1 cellular context compared by ENCODE assay signal in genomic region chr3:43286115-43286885, GRCh38.
TF ChIP-seq lines count a peak whose summit lies in the region.

A gene with protein sequence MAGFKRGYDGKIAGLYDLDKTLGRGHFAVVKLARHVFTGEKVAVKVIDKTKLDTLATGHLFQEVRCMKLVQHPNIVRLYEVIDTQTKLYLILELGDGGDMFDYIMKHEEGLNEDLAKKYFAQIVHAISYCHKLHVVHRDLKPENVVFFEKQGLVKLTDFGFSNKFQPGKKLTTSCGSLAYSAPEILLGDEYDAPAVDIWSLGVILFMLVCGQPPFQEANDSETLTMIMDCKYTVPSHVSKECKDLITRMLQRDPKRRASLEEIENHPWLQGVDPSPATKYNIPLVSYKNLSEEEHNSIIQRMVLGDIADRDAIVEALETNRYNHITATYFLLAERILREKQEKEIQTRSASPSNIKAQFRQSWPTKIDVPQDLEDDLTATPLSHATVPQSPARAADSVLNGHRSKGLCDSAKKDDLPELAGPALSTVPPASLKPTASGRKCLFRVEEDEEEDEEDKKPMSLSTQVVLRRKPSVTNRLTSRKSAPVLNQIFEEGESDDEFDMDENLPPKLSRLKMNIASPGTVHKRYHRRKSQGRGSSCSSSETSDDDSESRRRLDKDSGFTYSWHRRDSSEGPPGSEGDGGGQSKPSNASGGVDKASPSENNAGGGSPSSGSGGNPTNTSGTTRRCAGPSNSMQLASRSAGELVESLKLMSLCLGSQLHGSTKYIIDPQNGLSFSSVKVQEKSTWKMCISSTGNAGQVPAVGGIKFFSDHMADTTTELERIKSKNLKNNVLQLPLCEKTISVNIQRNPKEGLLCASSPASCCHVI (plus strand): TSS chr3:43286540. CDS start chr3:43303204, 16,664 bp downstream.

TF ChIP-seq in HepG2, 621 proteins besides CTCF, POLR2A, EP300 and RAD21 (continued from another document and continues in another):
- TF ChIP-seq FOXP4 (CRISPR knock-in tag; IDR thresholded peaks at IDR 0.05) (no peak), MAF1 (CRISPR knock-in tag; IDR thresholded peaks at IDR 0.05; ENCODE audit: borderline replicate concordance) (no peak), SP1 (IDR thresholded peaks at IDR 0.05) (no peak), SP1 (CRISPR knock-in tag; IDR thresholded peaks at IDR 0.05) (peak; percentile 81), MATR3 (CRISPR knock-in tag; IDR thresholded peaks at IDR 0.05) (no peak), YEATS4 (CRISPR knock-in tag; IDR thresholded peaks at IDR 0.05; ENCODE audit: borderline replicate concordance) (no peak), CCDC6 (CRISPR knock-in tag; IDR thresholded peaks at IDR 0.05) (peak; percentile 66; the same call in 1 of the 2 replicates), MAX (IDR thresholded peaks at IDR 0.05) (peak; percentile 59), ZBTB33 (CRISPR knock-in tag; IDR thresholded peaks at IDR 0.05) (no peak), HOXA9 (CRISPR knock-in tag; IDR thresholded peaks at IDR 0.05; ENCODE audit: borderline replicate concordance) (no peak), ZNF275 (CRISPR knock-in tag; IDR thresholded peaks at IDR 0.05; ENCODE audit: borderline replicate concordance) (no peak), ZNF598 (CRISPR knock-in tag; IDR thresholded peaks at IDR 0.05; ENCODE audit: borderline replicate concordance) (no peak), ISL2 (CRISPR knock-in tag; IDR thresholded peaks at IDR 0.05) (no peak), TP53 (CRISPR knock-in tag; conservative IDR thresholded peaks at IDR 0.05) (no peak), ZNF24 (IDR thresholded peaks at IDR 0.05) (no peak), PHF21A (CRISPR knock-in tag; IDR thresholded peaks at IDR 0.05) (no peak), REST (IDR thresholded peaks at IDR 0.05; ENCODE audit: borderline replicate concordance in 1 of 2, low read depth in 1 of 2, low read length in 2 of 2) (no peak), FOSL1 (CRISPR knock-in tag; IDR thresholded peaks at IDR 0.05; ENCODE audit: borderline replicate concordance) (no peak), EED (CRISPR knock-in tag; IDR thresholded peaks at IDR 0.05) (no peak), KLF13 (CRISPR knock-in tag; IDR thresholded peaks at IDR 0.05) (no peak), ZNF496 (CRISPR knock-in tag; IDR thresholded peaks at IDR 0.05; ENCODE audit: insufficient replicate concordance) (no peak), MEIS2 (CRISPR knock-in tag; IDR thresholded peaks at IDR 0.05) (0 out of 2 replicates have a peak, but pooled peaks have one; percentile 17), NCOA1 (CRISPR knock-in tag; IDR thresholded peaks at IDR 0.05) (no peak), SRSF9 (IDR thresholded peaks at IDR 0.05; ENCODE audit: borderline replicate concordance, insufficient read depth, low read depth, low read length, poor library complexity, severe bottlenecking) (no peak), TARDBP (CRISPR knock-in tag; IDR thresholded peaks at IDR 0.05) (no peak), RBFOX2 (IDR thresholded peaks at IDR 0.05; ENCODE audit: low read depth, low read length) (peak; percentile 88), HMGA1 (CRISPR knock-in tag; conservative IDR thresholded peaks at IDR 0.05) (no peak), ZFX (CRISPR knock-in tag; IDR thresholded peaks at IDR 0.05; ENCODE audit: low read depth) (peak; percentile 67; the same call in 1 of the 2 replicates), ZNF780A (CRISPR knock-in tag; IDR thresholded peaks at IDR 0.05) (no peak), ZNF354B (CRISPR knock-in tag; IDR thresholded peaks at IDR 0.05) (no peak), ZSCAN21 (CRISPR knock-in tag; IDR thresholded peaks at IDR 0.05; ENCODE audit: borderline replicate concordance) (no peak), STAG1 (CRISPR knock-in tag; IDR thresholded peaks at IDR 0.05) (peak; percentile 12; the same call in 1 of the 2 replicates), SAP130 (CRISPR knock-in tag; IDR thresholded peaks at IDR 0.05; ENCODE audit: low read depth) (peak; percentile 72), ZNF563 (CRISPR knock-in tag; IDR thresholded peaks at IDR 0.05) (0 out of 2 replicates have a peak, but pooled peaks have one; percentile 36), YEATS2 (CRISPR knock-in tag; IDR thresholded peaks at IDR 0.05; ENCODE audit: borderline replicate concordance) (no peak)
- TF ChIP-seq, protein P1, sequence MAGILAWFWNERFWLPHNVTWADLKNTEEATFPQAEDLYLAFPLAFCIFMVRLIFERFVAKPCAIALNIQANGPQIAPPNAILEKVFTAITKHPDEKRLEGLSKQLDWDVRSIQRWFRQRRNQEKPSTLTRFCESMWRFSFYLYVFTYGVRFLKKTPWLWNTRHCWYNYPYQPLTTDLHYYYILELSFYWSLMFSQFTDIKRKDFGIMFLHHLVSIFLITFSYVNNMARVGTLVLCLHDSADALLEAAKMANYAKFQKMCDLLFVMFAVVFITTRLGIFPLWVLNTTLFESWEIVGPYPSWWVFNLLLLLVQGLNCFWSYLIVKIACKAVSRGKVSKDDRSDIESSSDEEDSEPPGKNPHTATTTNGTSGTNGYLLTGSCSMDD (CRISPR knock-in tag; IDR thresholded peaks at IDR 0.05) = no peak
- TF ChIP-seq, protein P2, sequence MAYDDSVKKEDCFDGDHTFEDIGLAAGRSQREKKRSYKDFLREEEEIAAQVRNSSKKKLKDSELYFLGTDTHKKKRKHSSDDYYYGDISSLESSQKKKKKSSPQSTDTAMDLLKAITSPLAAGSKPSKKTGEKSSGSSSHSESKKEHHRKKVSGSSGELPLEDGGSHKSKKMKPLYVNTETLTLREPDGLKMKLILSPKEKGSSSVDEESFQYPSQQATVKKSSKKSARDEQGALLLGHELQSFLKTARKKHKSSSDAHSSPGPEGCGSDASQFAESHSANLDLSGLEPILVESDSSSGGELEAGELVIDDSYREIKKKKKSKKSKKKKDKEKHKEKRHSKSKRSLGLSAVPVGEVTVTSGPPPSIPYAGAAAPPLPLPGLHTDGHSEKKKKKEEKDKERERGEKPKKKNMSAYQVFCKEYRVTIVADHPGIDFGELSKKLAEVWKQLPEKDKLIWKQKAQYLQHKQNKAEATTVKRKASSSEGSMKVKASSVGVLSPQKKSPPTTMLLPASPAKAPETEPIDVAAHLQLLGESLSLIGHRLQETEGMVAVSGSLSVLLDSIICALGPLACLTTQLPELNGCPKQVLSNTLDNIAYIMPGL (CRISPR knock-in tag; IDR thresholded peaks at IDR 0.05; ENCODE audit: borderline replicate concordance in 1 of 2, low read depth in 1 of 2) = peak in 1 of 2 experiments; percentile 13; a peak in 2 of 4 replicates
- TF ChIP-seq, protein P3, sequence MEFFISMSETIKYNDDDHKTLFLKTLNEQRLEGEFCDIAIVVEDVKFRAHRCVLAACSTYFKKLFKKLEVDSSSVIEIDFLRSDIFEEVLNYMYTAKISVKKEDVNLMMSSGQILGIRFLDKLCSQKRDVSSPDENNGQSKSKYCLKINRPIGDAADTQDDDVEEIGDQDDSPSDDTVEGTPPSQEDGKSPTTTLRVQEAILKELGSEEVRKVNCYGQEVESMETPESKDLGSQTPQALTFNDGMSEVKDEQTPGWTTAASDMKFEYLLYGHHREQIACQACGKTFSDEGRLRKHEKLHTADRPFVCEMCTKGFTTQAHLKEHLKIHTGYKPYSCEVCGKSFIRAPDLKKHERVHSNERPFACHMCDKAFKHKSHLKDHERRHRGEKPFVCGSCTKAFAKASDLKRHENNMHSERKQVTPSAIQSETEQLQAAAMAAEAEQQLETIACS (CRISPR knock-in tag; IDR thresholded peaks at IDR 0.05) = peak; percentile 46; the same call in 1 of the 2 replicates
- TF ChIP-seq, protein P4, sequence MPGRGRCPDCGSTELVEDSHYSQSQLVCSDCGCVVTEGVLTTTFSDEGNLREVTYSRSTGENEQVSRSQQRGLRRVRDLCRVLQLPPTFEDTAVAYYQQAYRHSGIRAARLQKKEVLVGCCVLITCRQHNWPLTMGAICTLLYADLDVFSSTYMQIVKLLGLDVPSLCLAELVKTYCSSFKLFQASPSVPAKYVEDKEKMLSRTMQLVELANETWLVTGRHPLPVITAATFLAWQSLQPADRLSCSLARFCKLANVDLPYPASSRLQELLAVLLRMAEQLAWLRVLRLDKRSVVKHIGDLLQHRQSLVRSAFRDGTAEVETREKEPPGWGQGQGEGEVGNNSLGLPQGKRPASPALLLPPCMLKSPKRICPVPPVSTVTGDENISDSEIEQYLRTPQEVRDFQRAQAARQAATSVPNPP (CRISPR knock-in tag; IDR thresholded peaks at IDR 0.05) = no peak
- TF ChIP-seq, protein P5, sequence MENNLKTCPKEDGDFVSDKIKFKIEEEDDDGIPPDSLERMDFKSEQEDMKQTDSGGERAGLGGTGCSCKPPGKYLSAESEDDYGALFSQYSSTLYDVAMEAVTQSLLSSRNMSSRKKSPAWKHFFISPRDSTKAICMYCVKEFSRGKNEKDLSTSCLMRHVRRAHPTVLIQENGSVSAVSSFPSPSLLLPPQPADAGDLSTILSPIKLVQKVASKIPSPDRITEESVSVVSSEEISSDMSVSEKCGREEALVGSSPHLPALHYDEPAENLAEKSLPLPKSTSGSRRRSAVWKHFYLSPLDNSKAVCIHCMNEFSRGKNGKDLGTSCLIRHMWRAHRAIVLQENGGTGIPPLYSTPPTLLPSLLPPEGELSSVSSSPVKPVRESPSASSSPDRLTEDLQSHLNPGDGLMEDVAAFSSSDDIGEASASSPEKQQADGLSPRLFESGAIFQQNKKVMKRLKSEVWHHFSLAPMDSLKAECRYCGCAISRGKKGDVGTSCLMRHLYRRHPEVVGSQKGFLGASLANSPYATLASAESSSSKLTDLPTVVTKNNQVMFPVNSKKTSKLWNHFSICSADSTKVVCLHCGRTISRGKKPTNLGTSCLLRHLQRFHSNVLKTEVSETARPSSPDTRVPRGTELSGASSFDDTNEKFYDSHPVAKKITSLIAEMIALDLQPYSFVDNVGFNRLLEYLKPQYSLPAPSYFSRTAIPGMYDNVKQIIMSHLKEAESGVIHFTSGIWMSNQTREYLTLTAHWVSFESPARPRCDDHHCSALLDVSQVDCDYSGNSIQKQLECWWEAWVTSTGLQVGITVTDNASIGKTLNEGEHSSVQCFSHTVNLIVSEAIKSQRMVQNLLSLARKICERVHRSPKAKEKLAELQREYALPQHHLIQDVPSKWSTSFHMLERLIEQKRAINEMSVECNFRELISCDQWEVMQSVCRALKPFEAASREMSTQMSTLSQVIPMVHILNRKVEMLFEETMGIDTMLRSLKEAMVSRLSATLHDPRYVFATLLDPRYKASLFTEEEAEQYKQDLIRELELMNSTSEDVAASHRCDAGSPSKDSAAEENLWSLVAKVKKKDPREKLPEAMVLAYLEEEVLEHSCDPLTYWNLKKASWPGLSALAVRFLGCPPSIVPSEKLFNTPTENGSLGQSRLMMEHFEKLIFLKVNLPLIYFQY (CRISPR knock-in tag; IDR thresholded peaks at IDR 0.05; ENCODE audit: borderline replicate concordance) = 0 out of 2 replicates have a peak, but pooled peaks have one; percentile 9
